8 cellular contexts compared by ENCODE assay signal in genomic region chr7:111232249-111233084, GRCh38.
DNase-seq lines count a peak whose midpoint lies in the region; ATAC-seq and TF ChIP-seq lines count a peak whose summit lies in the region.

No MANE protein-coding gene starts in this region.

- no peak overlapping the region for H3K4me3 ChIP-seq in cardiac fibroblast (replicated peaks in 1 of 2; ENCODE audit: low read depth in 2 of 2, low read length in 2 of 2)

- DNase-seq in AML-193 (lab: John Stamatoyannopoulos, UW) (peak; percentile 22 to 47), cardiac fibroblast (ENCODE audit: low read depth in 2 of 2) (peak; percentile 30 to 75), SKM-1 treated with dmso at 0.1 percent for 144 hours (lab: John Stamatoyannopoulos, UW; ENCODE audit: unreplicated experiment) (no peak), cerebellar cortex (ENCODE audit: low spot score) (no peak), H4 (ENCODE audit: low spot score) (no peak), DMS79 treated with DMSO at 0.1 percent for 48 hours (lab: John Stamatoyannopoulos, UW) (no peak)

- no peak for TF ChIP-seq CTCF in cardiac fibroblast (IDR thresholded peaks at IDR 0.05; ENCODE audit: low read depth, low read length)

- ATAC-seq in GM21390 (IDR thresholded peaks at IDR 0.05; ENCODE audit: unreplicated experiment) (peak; percentile 88), HG03558 (IDR thresholded peaks at IDR 0.05; ENCODE audit: extremely low read depth, unreplicated experiment) (peak; percentile 93)

Comparison
In these comparisons a context has a peak if more than half of its experiments do, and no peak if none do; other contexts are left out.
1. DNase-seq: peak in AML-193 (2 of 2) and cardiac fibroblast (2 of 2); none in SKM-1 treated with dmso at 0.1 percent for 144 hours (single experiment), cerebellar cortex (single experiment), H4 (single experiment) and DMS79 treated with DMSO at 0.1 percent for 48 hours (single experiment).